19 cellular contexts compared by ENCODE assay signal in the genomic region with DNA sequence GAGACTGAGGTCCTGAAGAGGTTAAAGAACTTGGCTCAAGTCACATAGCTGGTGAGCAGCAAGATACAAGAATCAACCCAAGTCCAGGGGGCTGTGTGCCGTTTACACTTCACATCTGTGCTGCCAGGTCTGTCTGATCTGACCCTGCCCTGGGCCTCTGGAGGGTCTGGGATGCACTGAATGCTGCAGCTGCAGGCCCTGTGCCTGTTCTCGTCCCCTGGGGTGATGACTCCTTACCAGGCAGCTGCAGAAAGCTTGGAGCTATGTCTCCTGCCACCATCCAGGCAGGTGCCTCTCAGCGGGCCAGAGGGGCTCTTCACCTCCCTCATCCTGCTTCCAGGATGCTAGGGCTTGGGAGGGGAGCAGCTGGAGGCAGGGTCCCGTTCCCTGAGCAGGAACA.
DNase-seq lines count a peak whose midpoint lies in the region; ATAC-seq, FAIRE-seq and TF ChIP-seq lines count a peak whose summit lies in the region.
"Had no signal": no experiment of that assay in that cellular context is flagged by ENCODE, and none has a peak within 500 bp of the region (broad histone marks: within the 10 kb centered on the region; RNA-seq: fewer than 3 reads in every experiment).

No MANE protein-coding gene starts in this region.

- TF ChIP-seq CTCF in neural crest cell (conservative IDR thresholded peaks at IDR 0.05) (no peak), pancreas (IDR thresholded peaks at IDR 0.05) (no peak)

- no peak overlapping the region for H3K4me3 ChIP-seq in pancreas

- no peak for FAIRE-seq in pancreas (lab: Jason Lieb, UNC)
- FAIRE-seq: G401.6, GM12891, HepG2 had no signal

- no peaks in the 10 kb centered on the region for H3K27me3 Mint-ChIP-seq in neural crest cell (ENCODE audit: low read depth)

- intact Hi-C loops in pancreas (cut with DNase I): no loop called here

- no peaks in the 10 kb centered on the region for H3K4me1 ChIP-seq in pancreas

- ATAC-seq in pancreas (no peak), GM21367 (IDR thresholded peaks at IDR 0.05; ENCODE audit: unreplicated experiment) (no peak)
- ATAC-seq: CD8-positive, alpha-beta T cell; HepG2 had no signal

- H3K27ac Mint-ChIP-seq in neural crest cell (ENCODE audit: unreplicated experiment): peak overlapping the region; percentile 35
- H3K27ac Mint-ChIP-seq: CD14-positive monocyte; CD8-positive, alpha-beta T cell; HFFc6 had no signal

- no peak overlapping the region for H3K27ac ChIP-seq in pancreas

- 63 to 70% methylated on average over 4 of the region's 4 CpGs for WGBS in pancreas, 2 donors

- no peaks in the 10 kb centered on the region for H3K9me3 ChIP-seq in pancreas

- no peak overlapping the region for H3K4me3 Mint-ChIP-seq in neural crest cell
- H3K4me3 Mint-ChIP-seq: CD14-positive monocyte; CD8-positive, alpha-beta T cell; H9; HFFc6 had no signal

- DNase-seq in SHP77 (lab: John Stamatoyannopoulos, UW): peak; percentile 12 to 14
- DNase-seq in SHP77 treated with DMSO at 0.1 percent for 48 hours (lab: John Stamatoyannopoulos, UW): no peak
- peak; percentile 59 for DNase-seq in SK-N-DZ (ENCODE audit: low spot score)
- DNase-seq in neural crest cell (ENCODE audit: low read depth, low spot score): no peak
- no peak for DNase-seq in activated naive CD4-positive, alpha-beta T cell treated with Interleukin-2 at 50 U/mL for 16 hours
- no peak for DNase-seq in pancreas
- DNase-seq: ACHN; CD8-positive, alpha-beta T cell; COR-L47; DMS153; DMS79 treated with DMSO at 0.1 percent for 48 hours; GOT3; H9; HFFc6 had no signal

- H3K27me3 ChIP-seq in pancreas: no peaks in the 10 kb centered on the region

- H3K9me3 Mint-ChIP-seq in neural crest cell: no peaks in the 10 kb centered on the region
- H3K9me3 Mint-ChIP-seq: CD14-positive monocyte; CD8-positive, alpha-beta T cell; H9; HFFc6 had no signal

- no peaks in the 10 kb centered on the region for H3K36me3 ChIP-seq in pancreas

- no peaks in the 10 kb centered on the region for H3K36me3 Mint-ChIP-seq in neural crest cell (ENCODE audit: low read depth)
- H3K36me3 Mint-ChIP-seq: CD14-positive monocyte; CD8-positive, alpha-beta T cell had no signal

- peaks cover 44% of the 10 kb centered on the region for H3K4me1 Mint-ChIP-seq in neural crest cell
- H3K4me1 Mint-ChIP-seq: CD14-positive monocyte had no signal

Comparison
In these comparisons a context has a peak if more than half of its experiments do, and no peak if none do; other contexts are left out.
1. DNase-seq: peak in SHP77 (2 of 2) and SK-N-DZ (single experiment); none in SHP77 treated with DMSO at 0.1 percent for 48 hours (single experiment), neural crest cell (single experiment), activated naive CD4-positive, alpha-beta T cell treated with Interleukin-2 at 50 U/mL for 16 hours (single experiment) and pancreas (0 of 6).